23 cellular contexts compared by ENCODE assay signal in genomic region chr2:10777842-10778723, GRCh38. TPM values are rescaled to one million over a fixed set of nuclear protein-coding genes. Genes with fewer than 3 reads are reported as not detected.
DNase-seq lines count a peak whose midpoint lies in the region; ATAC-seq and TF ChIP-seq lines count a peak whose summit lies in the region.
"Had no signal": no experiment of that assay in that cellular context is flagged by ENCODE, and none has a peak within 500 bp of the region (broad histone marks: within the 10 kb centered on the region; RNA-seq: fewer than 3 reads in every experiment).

No MANE protein-coding gene starts in this region.

- WGBS in heart left ventricle, 4 donors, result 78 to 88% (median 81%) methylated on average over 16 to 27 of the region's 27 CpGs
- 86 to 90% methylated on average over 2 to 18 of the region's 27 CpGs for WGBS in body of pancreas, 2 donors

- no peaks in the 10 kb centered on the region for H3K27me3 ChIP-seq in right atrium auricular region
- no peaks in the 10 kb centered on the region for H3K27me3 ChIP-seq in heart left ventricle
- no peaks in the 10 kb centered on the region for H3K27me3 ChIP-seq in body of pancreas
- H3K27me3 ChIP-seq: cardiac muscle cell had no signal

- no peak overlapping the region for H3K4me3 ChIP-seq in right atrium auricular region
- no peak overlapping the region for H3K4me3 ChIP-seq in heart left ventricle
- H3K4me3 ChIP-seq in body of pancreas, result no peak overlapping the region
- H3K4me3 ChIP-seq: cardiac muscle cell, GM23248 had no signal

- DNase-seq in Right ventricle myocardium superior, result no peak
- DNase-seq in right atrium auricular region (ENCODE audit: low spot score), result no peak
- DNase-seq in heart left ventricle, result peak in 2 of 5 donors; percentile 25 to 51
- DNase-seq in myocyte (ENCODE audit: low read depth), result peak; percentile 19
- no peak for DNase-seq in body of pancreas
- no peak for DNase-seq in hippocampal formation (lab: John Stamatoyannopoulos, UW)
- DNase-seq in activated CD8-positive, alpha-beta memory T cell treated with anti-CD3 and anti-CD28 coated beads for 24 hours, result no peak
- DNase-seq: activated CD4-positive, alpha-beta T cell treated with anti-CD3 and anti-CD28 coated beads, Interleukin-2, amount 10 ng/mL, durations not matched to agents 7 days and 5 days; activated naive CD4-positive, alpha-beta T cell; amygdala; DMS 273 treated with DMSO at 0.1 percent for 48 hours; GDM1; GM23248; hypothalamus; midbrain; NCI-H1436 treated with DMSO at 0.1 percent for 48 hours; NCI-H2171; OCI-M1 had no signal

- peaks cover 43% of the 10 kb centered on the region for H3K36me3 ChIP-seq in right atrium auricular region
- peaks cover 2 to 67% (median 39%) of the 10 kb centered on the region in 9 donors for H3K36me3 ChIP-seq in heart left ventricle
- H3K36me3 ChIP-seq in body of pancreas (replicated peaks in 1 of 2; ENCODE audit: insufficient read depth in 1 of 2, low read depth in 2 of 2), result peaks cover 12 to 21% of the 10 kb centered on the region in 2 donors

- H3K4me1 ChIP-seq in right atrium auricular region, result peaks cover 0 to 17% of the 10 kb centered on the region in 2 donors
- peaks cover 0 to 28% (median 13%) of the 10 kb centered on the region in 12 donors for H3K4me1 ChIP-seq in heart left ventricle
- no peaks in the 10 kb centered on the region for H3K4me1 ChIP-seq in body of pancreas

- H3K9me3 ChIP-seq in right atrium auricular region (no peaks in the 10 kb centered on the region), heart left ventricle (no peaks in the 10 kb centered on the region), body of pancreas (no peaks in the 10 kb centered on the region)

- TF ChIP-seq POLR2A in heart left ventricle (IDR thresholded peaks at IDR 0.05) (no peak), body of pancreas (IDR thresholded peaks at IDR 0.05) (no peak)

- intact Hi-C loops in Right ventricle myocardium superior (cut with DNase I), result no loop called here
- intact Hi-C loops in heart left ventricle (cut with DNase I), result no loop called here
- intact Hi-C loops in body of pancreas (cut with DNase I), result no loop called here

- TF ChIP-seq CTCF in right atrium auricular region (IDR thresholded peaks at IDR 0.05), result no peak
- TF ChIP-seq CTCF in heart left ventricle (IDR thresholded peaks at IDR 0.05), result no peak
- no peak for TF ChIP-seq CTCF in body of pancreas (IDR thresholded peaks at IDR 0.05)

- ATAC-seq in Right ventricle myocardium superior (ENCODE audit: poor library complexity) (peak; percentile 52), heart left ventricle (peak in 3 of 4 donors; percentile 23 to 43 (median 30)), GM18868 (IDR thresholded peaks at IDR 0.05; ENCODE audit: unreplicated experiment) (no peak), body of pancreas (no peak)

- H3K27ac ChIP-seq in right atrium auricular region (no peak overlapping the region), heart left ventricle (peak overlapping the region in 3 of 12 donors; percentile 6 to 45 (median 44)), body of pancreas (no peak overlapping the region)
- H3K27ac ChIP-seq: cardiac muscle cell, GM23248 had no signal

RNA-seq across cellular contexts. Expression of gene PDIA6, which starts 34.5 kb away (rescaled TPM):
- total RNA-seq in Right ventricle myocardium superior, result 111 TPM
- 10 to 100 TPM; 89.0 to 94.4 TPM for total RNA-seq in right atrium auricular region
- 100 to 1,000 TPM in 6 of 9 donors, 10 to 100 TPM in 3; 78.2 to 178 (median 110) TPM for total RNA-seq in heart left ventricle
- 100 to 1,000 TPM in 1 of 2 donors, 10 to 100 TPM in 1; 32.0 to 402 TPM for polyA plus RNA-seq in heart left ventricle
- 260 and 472 TPM in 2 replicates for total RNA-seq in myocyte
- 210 TPM for polyA plus RNA-seq in myocyte (2012)
- 100 to 1,000 TPM; 113 to 141 TPM for total RNA-seq in body of pancreas

RNA-seq across cellular contexts. Expression of gene ATP6V1C2, which starts 56.7 kb away (rescaled TPM):
- total RNA-seq in Right ventricle myocardium superior (1.6 TPM), right atrium auricular region (under 1 TPM; 0.12 to 0.44 TPM), heart left ventricle (1 to 10 TPM in 1 of 9 donors, under 1 TPM in 7, not detected in 1; 0.32 to 2.1 (median 0.48) TPM), myocyte (0.68 TPM in 1 of 2 replicates, not detected in the other), body of pancreas (under 1 TPM in 1 of 2 donors, not detected in 1; 0.66 TPM)
- polyA plus RNA-seq in heart left ventricle, result under 1 TPM; 0.47 to 0.50 TPM
- 0.87 TPM for polyA plus RNA-seq in myocyte (2012)
- total RNA-seq: activated CD4-positive, alpha-beta T cell treated with anti-CD3 and anti-CD28 coated beads, Interleukin-2, amount 10 ng/mL, durations not matched to agents 7 days and 5 days; GM23248; pulmonary artery endothelial cell had no signal
- polyA plus RNA-seq: CD14-positive monocyte, neural cell had no signal

Comparison
In these comparisons a context has a peak if more than half of its experiments do, and no peak if none do; other contexts are left out.
1. ATAC-seq: peak in Right ventricle myocardium superior (single experiment) and heart left ventricle (3 of 4); none in GM18868 (single experiment) and body of pancreas (single experiment).